Comparison of ENCODE assay signal across 1 cellular context in the genomic region with DNA sequence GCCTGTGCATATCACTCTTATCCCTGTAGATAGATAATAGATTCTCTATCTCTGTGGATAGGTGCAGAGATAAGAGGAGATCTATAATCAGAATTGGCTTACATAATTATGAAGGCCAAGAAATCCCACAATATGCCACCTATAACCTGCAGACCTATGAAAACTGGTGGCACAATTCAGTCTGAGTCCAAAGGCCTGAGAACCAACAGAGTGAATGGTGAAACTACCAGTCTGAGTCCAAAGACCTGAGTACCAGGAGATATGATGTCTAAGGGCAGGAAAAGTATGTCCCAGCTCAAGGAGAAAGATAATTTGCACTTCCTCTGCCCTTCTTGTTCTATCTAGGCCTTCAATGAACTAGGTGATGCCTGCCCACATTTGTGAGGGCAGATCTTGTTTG. TPM values are rescaled to one million over a fixed set of nuclear protein-coding genes. Genes with fewer than 3 reads are reported as not detected.
"Had no signal": no experiment of that assay in that cellular context is flagged by ENCODE, and none has a peak within 500 bp of the region (broad histone marks: within the 10 kb centered on the region; RNA-seq: fewer than 3 reads in every experiment).

No MANE protein-coding gene starts in this region.

RNA-seq across cellular contexts. Expression of a gene that starts 54.6 kb away (rescaled TPM):
- total RNA-seq: G401 had no signal
